16 cellular contexts compared by ENCODE assay signal in the genomic region with DNA sequence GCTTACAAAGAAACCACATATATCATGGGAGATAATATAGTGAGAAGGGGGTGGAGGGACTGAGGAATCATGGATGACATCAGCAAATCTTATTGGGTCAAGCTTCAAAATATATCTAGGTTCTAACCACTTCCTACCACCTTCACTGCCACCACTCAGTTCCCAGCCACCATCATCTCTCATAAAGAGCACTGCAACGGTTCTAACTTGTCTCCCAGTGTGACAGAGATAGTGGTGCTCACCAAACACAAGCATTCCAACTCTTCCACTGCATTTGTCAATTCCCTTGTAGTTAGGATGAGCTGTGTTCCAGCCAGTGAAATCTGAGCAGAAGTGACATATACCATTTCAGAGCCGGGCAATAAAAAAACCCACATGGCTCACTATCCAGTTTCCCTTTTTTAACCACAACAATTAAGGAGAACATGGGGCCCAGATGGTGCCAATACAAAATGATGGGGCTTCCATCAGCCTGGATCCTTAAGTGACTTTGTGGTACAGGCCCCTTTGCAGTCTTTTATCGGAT.
DNase-seq lines count a peak whose midpoint lies in the region; ATAC-seq, FAIRE-seq and TF ChIP-seq lines count a peak whose summit lies in the region.
"Had no signal": no experiment of that assay in that cellular context is flagged by ENCODE, and none has a peak within 500 bp of the region (broad histone marks: within the 10 kb centered on the region; RNA-seq: fewer than 3 reads in every experiment).

No MANE protein-coding gene starts in this region.

- POLR2A ChIA-PET in IMR-90 (lab: Charles Lee; ENCODE audit: unreplicated experiment) (no interaction called here), K562 (lab: Yijun Ruan, JAX) (interaction anchor here (0.8 kb wide), 1 partner anchor 11 kb away, joined by 3 read pairs; no protein-coding TSS in a partner anchor)

- H2BK5ac ChIP-seq in IMR-90 (ENCODE audit: low read depth, low read length, poor library complexity, severe bottlenecking), result no peak overlapping the region

- no peak overlapping the region for H2AFZ ChIP-seq in IMR-90 (replicated peaks; ENCODE audit: low read length, poor library complexity)
- H2AFZ ChIP-seq in K562 (ENCODE audit: low read depth, low read length), result no peak overlapping the region

- H3K4me3 ChIP-seq in AG10803 (ENCODE audit: low read length) (no peak overlapping the region), IMR-90 (ENCODE audit: insufficient read depth, low read depth, low read length) (no peak overlapping the region), K562 (no peak overlapping the region)

- H3K4ac ChIP-seq in IMR-90 (ENCODE audit: low read depth, low read length), result no peak overlapping the region

- TF ChIP-seq RAD21 in IMR-90 (IDR thresholded peaks at IDR 0.05; ENCODE audit: low read length) (no peak), K562 (CRISPR knock-in tag; conservative IDR thresholded peaks at IDR 0.05 in 1 of 2, IDR thresholded peaks at IDR 0.05 in 1 of 2) (no peak)

- no peak overlapping the region for H4K8ac ChIP-seq in IMR-90 (ENCODE audit: low read depth in 2 of 2, low read length in 2 of 2)

- H3K27me3 ChIP-seq in IMR-90 (ENCODE audit: control insufficient read depth, insufficient read depth, low read length) (no peaks in the 10 kb centered on the region), K562 (ENCODE audit: control insufficient read depth in 2 of 2, insufficient read depth in 2 of 2, low read length in 2 of 2) (no peaks in the 10 kb centered on the region)

- H3K14ac ChIP-seq in IMR-90 (replicated peaks; ENCODE audit: low read depth, low read length), result 0 out of 2 replicates have a peak overlapping the region, but pooled peaks have one; percentile 2

- TF ChIP-seq CTCF in AG10803 (conservative IDR thresholded peaks at IDR 0.05; ENCODE audit: low read length) (no peak), IMR-90 (conservative IDR thresholded peaks at IDR 0.05; ENCODE audit: low read depth, low read length) (no peak), K562 (IDR thresholded peaks at IDR 0.05 in 2 of 3, conservative IDR thresholded peaks at IDR 0.05 in 1 of 3; ENCODE audit: insufficient read depth in 2 of 3, low read depth in 1 of 3, low read length in 3 of 3) (no peak)

- in situ Hi-C loops in IMR-90 (cut with MboI; ENCODE audit: low sequenced_read_pairs), result no loop called here
- in situ Hi-C loops in K562 (cut with MboI), result no loop called here

- H3K18ac ChIP-seq in IMR-90 (ENCODE audit: low read depth, low read length), result no peak overlapping the region

- H3K9me3 ChIP-seq in IMR-90 (ENCODE audit: control insufficient read depth, insufficient read depth, low read length) (no peaks in the 10 kb centered on the region), K562 (replicated peaks; ENCODE audit: control insufficient read depth, insufficient read depth, low read depth, low read length) (no peaks in the 10 kb centered on the region)

- no peaks in the 10 kb centered on the region for H4K20me1 ChIP-seq in IMR-90 (ENCODE audit: insufficient read depth, low read length)
- H4K20me1 ChIP-seq in K562 (replicated peaks; ENCODE audit: control insufficient read depth, insufficient read depth, low read length), result 0 out of 2 replicates have a peak, but pooled peaks cover 11% of the 10 kb centered on the region

- no peak overlapping the region for H3K4me2 ChIP-seq in IMR-90 (ENCODE audit: low read depth, low read length)
- H3K4me2 ChIP-seq in K562 (ENCODE audit: insufficient read depth, low read length), result peak overlapping the region; percentile 12; the same call in 1 of the 2 replicates

- dilution Hi-C loops in IMR-90 (cut with HindIII; ENCODE audit: low sequenced_read_pairs, unreplicated experiment), result no loop called here

- peaks cover 10% of the 10 kb centered on the region; the same call in 2 of the 3 replicates for H3K79me2 ChIP-seq in K562 (ENCODE audit: control insufficient read depth, insufficient read depth, low read length)

- H3K36me3 ChIP-seq in IMR-90 (ENCODE audit: control insufficient read depth, insufficient read depth, low read length), result peaks cover 2% of the 10 kb centered on the region; the same call in 1 of the 2 replicates
- H3K36me3 ChIP-seq in K562 (ENCODE audit: control insufficient read depth, insufficient read depth, low read length), result peaks cover 16% of the 10 kb centered on the region; the same call in 1 of the 3 replicates

- no peak overlapping the region for H2BK15ac ChIP-seq in IMR-90 (ENCODE audit: low read depth, low read length)

- H3K56ac ChIP-seq in IMR-90 (ENCODE audit: extremely low read depth, insufficient read depth, low read length), result no peak overlapping the region

- no peak overlapping the region for H3K23ac ChIP-seq in IMR-90 (ENCODE audit: low read depth, low read length)

- H3K79me1 ChIP-seq in IMR-90 (ENCODE audit: low read depth in 1 of 2, low read length in 2 of 2), result peaks cover 3 to 10% of the 10 kb centered on the region in 2 experiments

- no peak overlapping the region for H3K9ac ChIP-seq in IMR-90 (ENCODE audit: low read depth, low read length)
- no peak overlapping the region for H3K9ac ChIP-seq in K562 (ENCODE audit: insufficient read depth in 1 of 2, low read depth in 2 of 2, low read length in 2 of 2)

- no peak for TF ChIP-seq EP300 in K562 (IDR thresholded peaks at IDR 0.05; ENCODE audit: low read length)

- CTCF ChIA-PET in IMR-90 (lab: Yijun Ruan, JAX) (no interaction called here), K562 (lab: Yijun Ruan, JAX; ENCODE audit: low intra/inter-chr PET ratio) (no interaction called here)

- no peaks in the 10 kb centered on the region for H3K4me1 ChIP-seq in IMR-90 (ENCODE audit: control insufficient read depth, insufficient read depth, low read length)
- peaks cover 5 to 15% of the 10 kb centered on the region in 2 experiments; a peak in 4 of 5 replicates for H3K4me1 ChIP-seq in K562 (replicated peaks in 1 of 2; ENCODE audit: control insufficient read depth in 2 of 2, insufficient read depth in 2 of 2, low read length in 2 of 2)

- intact Hi-C loops in IMR-90 (cut with micrococcal nuclease) (no loop called here), K562 (cut with micrococcal nuclease) (no loop called here), left colon (cut with DNase I, micrococcal nuclease) (no loop called here)

- ATAC-seq in IMR-90 (ENCODE audit: low read depth) (no peak), K562 (peak; percentile 44), GM19023 (IDR thresholded peaks at IDR 0.05; ENCODE audit: unreplicated experiment) (no peak), HG03439 (IDR thresholded peaks at IDR 0.05; ENCODE audit: unreplicated experiment) (no peak), left colon (no peak)
- ATAC-seq: Panc1 had no signal

- no peak overlapping the region for H4K91ac ChIP-seq in IMR-90 (ENCODE audit: insufficient read depth, low read depth, low read length)

- FAIRE-seq in K562 (lab: Jason Lieb, UNC), result peak; percentile 32
- FAIRE-seq: H1 had no signal

- no peak overlapping the region for H2AK9ac ChIP-seq in IMR-90 (replicated peaks; ENCODE audit: low read depth, low read length, poor library complexity)

- DNase-seq in AG10803 (ENCODE audit: low read depth) (peak; percentile 21), IMR-90 (no peak), NCI-H82 treated with DMSO at 0.1 percent for 48 hours (lab: John Stamatoyannopoulos, UW; ENCODE audit: unreplicated experiment) (peak; percentile 95), K562 (ENCODE audit: extremely low read depth in 1 of 4, low spot score in 3 of 4) (peak in 2 of 4 experiments; percentile 18 to 39), left colon (no peak)
- DNase-seq in activated CD4-positive, alpha-beta T cell treated with anti-CD3 and anti-CD28 coated beads, Interleukin-2, amount 50 U/mL, for 48 hours, result no peak
- DNase-seq: activated CD4-positive, alpha-beta T cell treated with anti-CD3 and anti-CD28 coated beads, Interleukin-2, amount 10 ng/mL, durations not matched to agents 24 days and 14 days; amniotic stem cell; Calu3; Karpas-422; NCI-H2029 treated with DMSO at 0.1 percent for 48 hours; stimulated activated naive CD4-positive, alpha-beta T cell treated with Interleukin-2 at 50 U/mL for 16 hours had no signal

- H3K9me1 ChIP-seq in IMR-90 (ENCODE audit: insufficient read depth, low read length) (peaks cover 9% of the 10 kb centered on the region; the same call in 1 of the 2 replicates), K562 (ENCODE audit: control insufficient read depth, insufficient read depth, low read length) (peaks cover 4% of the 10 kb centered on the region)

- no peak overlapping the region for H3K27ac ChIP-seq in IMR-90 (ENCODE audit: insufficient read depth, low read length)
- peak overlapping the region; percentile 38; the same call in 1 of the 3 replicates for H3K27ac ChIP-seq in K562 (ENCODE audit: extremely low read depth, low read depth, low read length)

- no peak for TF ChIP-seq POLR2A in IMR-90 (IDR thresholded peaks at IDR 0.05; ENCODE audit: low read depth, low read length)
- no peak for TF ChIP-seq POLR2A in K562 (conservative IDR thresholded peaks at IDR 0.05)

- H2AK5ac ChIP-seq in IMR-90 (ENCODE audit: low read depth, low read length), result no peak overlapping the region

- H2BK120ac ChIP-seq in IMR-90 (ENCODE audit: low read depth, low read length), result no peak overlapping the region

- WGBS in IMR-90 (ENCODE audit: extremely low coverage in 2 of 2, insufficient read length in 1 of 2), 2 experiments, result no CpG with 5 or more reads among the region's 3 CpGs
- 58% methylated on average over 3 of the region's 3 CpGs for WGBS in K562 (ENCODE audit: insufficient coverage, low coverage, missing lambda C conversion rate)

- no peak overlapping the region for H4K5ac ChIP-seq in IMR-90 (ENCODE audit: low read depth, low read length)

- H2BK20ac ChIP-seq in IMR-90 (ENCODE audit: low read depth, low read length), result no peak overlapping the region

- BruUV-seq in IMR-90 (replicated peaks; lab: Mats Ljungman, UMichigan) (no TSS peak), K562 (replicated peaks; lab: Mats Ljungman, UMichigan) (no TSS peak)

TF ChIP-seq in IMR-90, 13 proteins besides CTCF, POLR2A, EP300 and RAD21:
- TF ChIP-seq MAFK (IDR thresholded peaks at IDR 0.05; ENCODE audit: low read depth, low read length), result no peak
- TF ChIP-seq SMC3 (IDR thresholded peaks at IDR 0.05; ENCODE audit: low read depth, low read length), result no peak
- TF ChIP-seq RFX5 (IDR thresholded peaks at IDR 0.05; ENCODE audit: low read depth, low read length), result no peak

TF ChIP-seq in K562, 482 proteins besides CTCF, POLR2A, EP300 and RAD21 (continues in another document):
- peak; percentile 28; the same call in 1 of the 2 replicates for TF ChIP-seq C11orf30 (IDR thresholded peaks at IDR 0.05; ENCODE audit: low read depth)
- TF ChIP-seq, protein P1, sequence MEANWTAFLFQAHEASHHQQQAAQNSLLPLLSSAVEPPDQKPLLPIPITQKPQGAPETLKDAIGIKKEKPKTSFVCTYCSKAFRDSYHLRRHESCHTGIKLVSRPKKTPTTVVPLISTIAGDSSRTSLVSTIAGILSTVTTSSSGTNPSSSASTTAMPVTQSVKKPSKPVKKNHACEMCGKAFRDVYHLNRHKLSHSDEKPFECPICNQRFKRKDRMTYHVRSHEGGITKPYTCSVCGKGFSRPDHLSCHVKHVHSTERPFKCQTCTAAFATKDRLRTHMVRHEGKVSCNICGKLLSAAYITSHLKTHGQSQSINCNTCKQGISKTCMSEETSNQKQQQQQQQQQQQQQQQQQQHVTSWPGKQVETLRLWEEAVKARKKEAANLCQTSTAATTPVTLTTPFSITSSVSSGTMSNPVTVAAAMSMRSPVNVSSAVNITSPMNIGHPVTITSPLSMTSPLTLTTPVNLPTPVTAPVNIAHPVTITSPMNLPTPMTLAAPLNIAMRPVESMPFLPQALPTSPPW (CRISPR knock-in tag; IDR thresholded peaks at IDR 0.05), result peak; percentile 21; the same call in 1 of the 2 replicates

Comparison
In these comparisons a context has a peak if more than half of its experiments do, and no peak if none do; other contexts are left out.
1. DNase-seq: peak in AG10803 (single experiment) and NCI-H82 treated with DMSO at 0.1 percent for 48 hours (single experiment); none in IMR-90 (single experiment), left colon (0 of 2) and activated CD4-positive, alpha-beta T cell treated with anti-CD3 and anti-CD28 coated beads, Interleukin-2, amount 50 U/mL, for 48 hours (0 of 2).